Comparison of ENCODE assay signal across 9 cellular contexts in genomic region chr11:78050964-78051831, GRCh38. TPM values are rescaled to one million over a fixed set of nuclear protein-coding genes. Genes with fewer than 3 reads are reported as not detected.
DNase-seq lines count a peak whose midpoint lies in the region; ATAC-seq, FAIRE-seq and TF ChIP-seq lines count a peak whose summit lies in the region.
"Had no signal": no experiment of that assay in that cellular context is flagged by ENCODE, and none has a peak within 500 bp of the region (broad histone marks: within the 10 kb centered on the region; RNA-seq: fewer than 3 reads in every experiment).

No MANE protein-coding gene starts in this region.

- H3K27ac ChIP-seq in PC-9 (peak overlapping the region; percentile 80), H1 (ENCODE audit: low read depth, low read length) (peak overlapping the region; percentile 17; the same call in 1 of the 2 replicates), neuronal stem cell (replicated peaks; ENCODE audit: low read length) (no peak overlapping the region)

- BruUV-seq in PC-9 (replicated peaks; lab: Mats Ljungman, UMichigan) = no TSS peak

- CTCF ChIA-PET in PC-9 (lab: Charles Lee) (interaction anchor here (1.3 kb wide), 1 partner anchor 513 kb away, joined by 4 read pairs; no protein-coding TSS in a partner anchor), H1 (lab: Charles Lee; ENCODE audit: partially characterized antibody) (interaction anchor here (0.6 to 1.2 kb wide), 2 partner anchors 25 to 359 kb away, joined by 3 read pairs; no protein-coding TSS in a partner anchor)

- no peaks in the 10 kb centered on the region for H3F3A ChIP-seq in PC-9 (ENCODE audit: insufficient read depth, low read depth)

- H2AFZ ChIP-seq in PC-9 (peak overlapping the region; percentile 31), H1 (ENCODE audit: low read length) (peak overlapping the region; percentile 14; the same call in 1 of the 2 replicates), neuronal stem cell (ENCODE audit: low read length) (peak overlapping the region; percentile 85)

- peak overlapping the region; percentile 6; the same call in 1 of the 2 replicates for H2BK12ac ChIP-seq in H1 (ENCODE audit: low read depth, low read length)
- H2BK12ac ChIP-seq in neuronal stem cell (ENCODE audit: low read length) = no peak overlapping the region

- TF ChIP-seq EP300 in H1 (IDR thresholded peaks at IDR 0.05; ENCODE audit: borderline replicate concordance in 1 of 2, low read depth in 2 of 2, low read length in 2 of 2) = no peak

- H4K91ac ChIP-seq in H1 (replicated peaks; ENCODE audit: insufficient read length, low read length) (no peak overlapping the region), neuronal stem cell (ENCODE audit: low read depth, low read length, poor library complexity) (no peak overlapping the region)

- H2AK5ac ChIP-seq in H1 (ENCODE audit: low read depth, low read length) (0 out of 2 replicates have a peak overlapping the region, but pooled peaks have one; percentile 53), neuronal stem cell (ENCODE audit: low read depth, low read length) (no peak overlapping the region)

- H3K27me3 ChIP-seq in PC-9 (ENCODE audit: insufficient read depth, low read depth) (no peaks in the 10 kb centered on the region), H1 (replicated peaks in 1 of 4; ENCODE audit: control insufficient read depth in 3 of 4, extremely low read depth in 1 of 4, insufficient read depth in 3 of 4, low read length in 3 of 4) (no peaks in the 10 kb centered on the region), neuronal stem cell (ENCODE audit: control insufficient read depth in 3 of 3, insufficient read depth in 3 of 3, low read depth in 1 of 3, low read length in 3 of 3) (no peaks in the 10 kb centered on the region)

- peak overlapping the region; percentile 53 for H3K4me2 ChIP-seq in PC-9
- H3K4me2 ChIP-seq in H1 (ENCODE audit: insufficient read depth in 1 of 2, low read depth in 2 of 2, low read length in 2 of 2) = peak overlapping the region in 1 of 2 experiments; percentile 38; a peak in 1 of 4 replicates
- no peak overlapping the region for H3K4me2 ChIP-seq in neuronal stem cell (ENCODE audit: insufficient read depth, low read length, poor library complexity, severe bottlenecking)

- intact Hi-C loops in PC-9 (cut with micrococcal nuclease; ENCODE audit: unreplicated experiment) = no loop called here

- peak overlapping the region; percentile 82 for H2BK20ac ChIP-seq in H1 (ENCODE audit: low read length)

- H3K4me3 ChIP-seq in PC-9 (no peak overlapping the region), H1 (ENCODE audit: extremely low read depth in 1 of 4, insufficient read depth in 2 of 4, low read depth in 3 of 4, low read length in 4 of 4) (peak overlapping the region in 1 of 4 experiments; percentile 13; a peak in 1 of 8 replicates), neuronal stem cell (ENCODE audit: low read length in 2 of 2) (no peak overlapping the region)

- peak overlapping the region; percentile 2 for H4K5ac ChIP-seq in H1 (ENCODE audit: insufficient read length, low read depth, low read length)

- no peak for FAIRE-seq in H1 (lab: Jason Lieb, UNC)

- H2BK120ac ChIP-seq in H1 (replicated peaks; ENCODE audit: low read depth, low read length) = no peak overlapping the region
- peak overlapping the region; percentile 5 for H2BK120ac ChIP-seq in neuronal stem cell (ENCODE audit: low read depth, low read length)

- DNase-seq in PC-9 (peak; percentile 53 to 80), H1 (ENCODE audit: low read depth in 1 of 2, low spot score in 2 of 2) (no peak), neuronal stem cell (ENCODE audit: low spot score) (no peak), NCI-H526 (lab: John Stamatoyannopoulos, UW) (no peak)
- DNase-seq in activated CD8-positive, alpha-beta memory T cell treated with anti-CD3 and anti-CD28 coated beads, Interleukin-2, amount 50 U/mL, for 4 hours = no peak
- DNase-seq: NCI-H446 treated with DMSO at 0.1 percent for 48 hours had no signal

- H3K79me2 ChIP-seq in PC-9 (ENCODE audit: low read depth) = no peaks in the 10 kb centered on the region
- no peaks in the 10 kb centered on the region for H3K79me2 ChIP-seq in H1 (ENCODE audit: control insufficient read depth in 1 of 2, insufficient read depth in 2 of 2, low read length in 2 of 2)

- H3K18ac ChIP-seq in H1 (ENCODE audit: extremely low read depth, low read length) (no peak overlapping the region; the same call in 1 of the 2 replicates), neuronal stem cell (ENCODE audit: low read length) (no peak overlapping the region)

- no peak overlapping the region for H3K56ac ChIP-seq in H1 (replicated peaks; ENCODE audit: insufficient read length, low read depth, low read length)

- TF ChIP-seq POLR2A in H1 (IDR thresholded peaks at IDR 0.05; ENCODE audit: control extremely low read depth in 1 of 2, low read depth in 2 of 2, low read length in 2 of 2) = peak in 1 of 2 experiments; percentile 46; a peak in 1 of 3 replicates

- H3K9ac ChIP-seq in ES-I3 (ENCODE audit: low read depth, low read length) (0 out of 2 replicates have a peak overlapping the region, but pooled peaks have one; percentile 19), H1 (replicated peaks in 1 of 4; ENCODE audit: extremely low read depth in 1 of 4, low read depth in 3 of 4, low read length in 3 of 4) (no peak overlapping the region; a peak in 1 of 7 replicates), neuronal stem cell (ENCODE audit: low read depth, low read length, poor library complexity) (no peak overlapping the region)

- H4K8ac ChIP-seq in H1 (ENCODE audit: extremely low read depth, insufficient read depth, low read length) (no peak overlapping the region), neuronal stem cell (ENCODE audit: low read depth, low read length) (no peak overlapping the region)

- ATAC-seq in HG03280 (IDR thresholded peaks at IDR 0.05; ENCODE audit: unreplicated experiment) (no peak), HG03565 (IDR thresholded peaks at IDR 0.05; ENCODE audit: unreplicated experiment) (no peak)

- no peak overlapping the region for H3K4ac ChIP-seq in H1 (replicated peaks; ENCODE audit: insufficient read length, low read depth, low read length)
- H3K4ac ChIP-seq in neuronal stem cell (ENCODE audit: low read length) = no peak overlapping the region

- H3K14ac ChIP-seq in H1 (ENCODE audit: insufficient read length) (no peak overlapping the region), neuronal stem cell (ENCODE audit: low read length) (no peak overlapping the region)

- H3K9me3 ChIP-seq in ES-I3 (ENCODE audit: control insufficient read depth, insufficient read depth, low read length) (no peaks in the 10 kb centered on the region), PC-9 (ENCODE audit: insufficient read depth, low read depth) (no peaks in the 10 kb centered on the region), H1 (ENCODE audit: insufficient read depth in 2 of 2, low read depth in 1 of 2, low read length in 1 of 2) (no peaks in the 10 kb centered on the region), neuronal stem cell (replicated peaks in 1 of 2; ENCODE audit: control insufficient read depth in 2 of 2, insufficient read depth in 1 of 2, low read depth in 1 of 2, low read length in 2 of 2) (no peaks in the 10 kb centered on the region)

- H4K20me1 ChIP-seq in PC-9 (ENCODE audit: insufficient read depth) (no peaks in the 10 kb centered on the region), H1 (replicated peaks in 1 of 2; ENCODE audit: control insufficient read depth in 1 of 2, insufficient read depth in 2 of 2, low read length in 2 of 2) (no peaks in the 10 kb centered on the region)

- no peak overlapping the region for H2BK15ac ChIP-seq in H1 (ENCODE audit: low read length)
- no peak overlapping the region for H2BK15ac ChIP-seq in neuronal stem cell (ENCODE audit: low read length)

- H3K4me1 ChIP-seq in ES-I3 (ENCODE audit: insufficient read depth, low read length) (peaks cover 14% of the 10 kb centered on the region; the same call in 1 of the 2 replicates), PC-9 (replicated peaks; ENCODE audit: insufficient read depth) (peaks cover 16% of the 10 kb centered on the region), H1 (replicated peaks in 1 of 4; ENCODE audit: control insufficient read depth in 3 of 4, insufficient read depth in 4 of 4, low read length in 3 of 4) (peaks cover 0 to 6% (median under 1%) of the 10 kb centered on the region in 4 experiments; a peak in 4 of 7 replicates), neuronal stem cell (ENCODE audit: control insufficient read depth in 2 of 2, insufficient read depth in 1 of 2, low read depth in 1 of 2, low read length in 2 of 2) (peaks cover 4 to 9% of the 10 kb centered on the region in 2 donors)

- H3K23ac ChIP-seq in H1 (ENCODE audit: insufficient read length) (no peak overlapping the region), neuronal stem cell (ENCODE audit: low read depth, low read length, poor library complexity) (no peak overlapping the region)

- H3K79me1 ChIP-seq in H1 (ENCODE audit: low read depth, low read length) (no peaks in the 10 kb centered on the region), neuronal stem cell (ENCODE audit: low read depth, low read length) (no peaks in the 10 kb centered on the region)

- H3K9me2 ChIP-seq in PC-9 (ENCODE audit: insufficient read depth) = no peaks in the 10 kb centered on the region

- no peaks in the 10 kb centered on the region for H3K23me2 ChIP-seq in H1 (ENCODE audit: low read depth, low read length)

- TF ChIP-seq RAD21 in H1 (IDR thresholded peaks at IDR 0.05 in 1 of 2, conservative IDR thresholded peaks at IDR 0.05 in 1 of 2; ENCODE audit: low read depth in 2 of 2, low read length in 2 of 2) = no peak

- 86% methylated on average over 5 of the region's 6 CpGs; no CpG with 5 or more reads in 1 of the 2 experiments for WGBS in H1 (ENCODE audit: extremely low coverage in 1 of 2, insufficient coverage in 1 of 2, insufficient read length in 1 of 2, insufficient replicate concordance in 2 of 2, low coverage in 1 of 2, low lambda C conversion rate in 2 of 2, missing lambda C conversion rate in 1 of 2), 2 experiments
- WGBS in neuronal stem cell (ENCODE audit: extremely low coverage in 2 of 2, insufficient read length in 2 of 2, insufficient replicate concordance in 1 of 2), 2 donors = no CpG with 5 or more reads among the region's 6 CpGs

- POLR2A ChIA-PET in PC-9 (lab: Charles Lee; ENCODE audit: unreplicated experiment) (interaction anchor here (0.7 to 1.0 kb wide), 2 partner anchors 54 to 56 kb away, joined by 3 read pairs; no protein-coding TSS in a partner anchor), H1 (lab: Charles Lee; ENCODE audit: partially characterized antibody) (interaction anchor here (0.7 to 1.6 kb wide), 3 partner anchors 11 to 56 kb away, joined by 3 to 5 read pairs (median 4); partner anchors contain the start of gene INTS4)

- TF ChIP-seq CTCF in PC-9 (conservative IDR thresholded peaks at IDR 0.05) (no peak), H1 (IDR thresholded peaks at IDR 0.05; ENCODE audit: control extremely low read depth in 1 of 3, insufficient read depth in 1 of 3, low read depth in 1 of 3, low read length in 3 of 3) (no peak)

- H3K36me3 ChIP-seq in ES-I3 (ENCODE audit: insufficient read depth, low read length) (no peaks in the 10 kb centered on the region), PC-9 (ENCODE audit: low read depth) (no peaks in the 10 kb centered on the region), H1 (ENCODE audit: control insufficient read depth in 2 of 4, insufficient read depth in 4 of 4, low read length in 3 of 4) (no peaks in the 10 kb centered on the region), neuronal stem cell (replicated peaks in 1 of 2; ENCODE audit: control insufficient read depth in 2 of 2, insufficient read depth in 2 of 2, low read length in 2 of 2) (no peaks in the 10 kb centered on the region)

- peak overlapping the region; percentile 55 for H2BK5ac ChIP-seq in H1 (ENCODE audit: low read depth, low read length)
- no peak overlapping the region for H2BK5ac ChIP-seq in neuronal stem cell (ENCODE audit: low read length)

RNA-seq across cellular contexts. Expression of gene THRSP, which starts 12.5 kb away (rescaled TPM):
- total RNA-seq in PC-9 (2021) = 0.72 TPM in 1 of 2 replicates, not detected in the other
- not detected in 2 replicates for total RNA-seq in H1 (2021; fragmentation: NEBNext Ultra II Directional; extraction: Animal tissue kit (Norgen Biotek cat#: 25700))
- 0.11 TPM in 1 of 2 replicates, not detected in the other for polyA plus RNA-seq in H1 (2011; rRNA removed)
- polyA plus RNA-seq in H1 (2011; cell fraction: cytosol; rRNA removed) = 0.13 TPM
- polyA plus RNA-seq in H1 (2011; cell fraction: nucleus; rRNA removed) = not detected
- polyA plus RNA-seq in H1 (2012, experiment 1 of 2) = not detected in 4 replicates
- polyA plus RNA-seq in H1 (2012, experiment 2 of 2) = not detected
- not detected for polyA plus RNA-seq in H1 (2013, experiment 1 of 2)
- not detected for polyA plus RNA-seq in H1 (2013, experiment 2 of 2)
- polyA minus RNA-seq in H1 (2011; rRNA and poly(A)+ RNA removed) = 0.16 TPM in 1 of 2 replicates, not detected in the other
- polyA minus RNA-seq in H1 (2011; cell fraction: cytosol; rRNA and poly(A)+ RNA removed) = not detected
- not detected for polyA minus RNA-seq in H1 (2011; cell fraction: nucleus; rRNA and poly(A)+ RNA removed)
- polyA plus RNA-seq in neuronal stem cell (2013, experiment 1 of 2) = not detected
- not detected for polyA plus RNA-seq in neuronal stem cell (2013, experiment 2 of 2)

RNA-seq across cellular contexts. Expression of gene KCTD14, which starts 28.1 kb away (rescaled TPM):
- total RNA-seq in PC-9 (2021) = 12.0 and 21.3 TPM in 2 replicates
- 21.6 and 22.7 TPM in 2 replicates for total RNA-seq in H1 (2021; fragmentation: NEBNext Ultra II Directional; extraction: Animal tissue kit (Norgen Biotek cat#: 25700))
- 15.2 and 24.9 TPM in 2 replicates for polyA plus RNA-seq in H1 (2011; rRNA removed)
- 17.9 TPM for polyA plus RNA-seq in H1 (2011; cell fraction: cytosol; rRNA removed)
- 12.9 TPM for polyA plus RNA-seq in H1 (2011; cell fraction: nucleus; rRNA removed)
- 20.3 to 23.4 TPM (median 21.1 TPM) in 4 replicates for polyA plus RNA-seq in H1 (2012, experiment 1 of 2)
- 17.4 TPM for polyA plus RNA-seq in H1 (2012, experiment 2 of 2)
- 18.7 TPM for polyA plus RNA-seq in H1 (2013, experiment 1 of 2)
- 19.4 TPM for polyA plus RNA-seq in H1 (2013, experiment 2 of 2)
- polyA minus RNA-seq in H1 (2011; rRNA and poly(A)+ RNA removed) = 22.3 and 25.4 TPM in 2 replicates
- 10.3 TPM for polyA minus RNA-seq in H1 (2011; cell fraction: cytosol; rRNA and poly(A)+ RNA removed)
- 6.5 TPM for polyA minus RNA-seq in H1 (2011; cell fraction: nucleus; rRNA and poly(A)+ RNA removed)
- 3.0 TPM for polyA plus RNA-seq in neuronal stem cell (2013, experiment 1 of 2)
- polyA plus RNA-seq in neuronal stem cell (2013, experiment 2 of 2) = 3.0 TPM

RNA-seq across cellular contexts. Expression of gene NDUFC2, which starts 28.5 kb away (rescaled TPM):
- total RNA-seq in PC-9 (2021) = 380 and 394 TPM in 2 replicates
- total RNA-seq in H1 (2021; fragmentation: NEBNext Ultra II Directional; extraction: Animal tissue kit (Norgen Biotek cat#: 25700)) = 216 and 218 TPM in 2 replicates
- polyA plus RNA-seq in H1 (2011; rRNA removed) = 356 and 477 TPM in 2 replicates
- polyA plus RNA-seq in H1 (2011; cell fraction: cytosol; rRNA removed) = 212 TPM
- polyA plus RNA-seq in H1 (2011; cell fraction: nucleus; rRNA removed) = 149 TPM
- 170 to 347 TPM (median 216 TPM) in 4 replicates for polyA plus RNA-seq in H1 (2012, experiment 1 of 2)
- polyA plus RNA-seq in H1 (2012, experiment 2 of 2) = 178 TPM
- polyA plus RNA-seq in H1 (2013, experiment 1 of 2) = 337 TPM
- 332 TPM for polyA plus RNA-seq in H1 (2013, experiment 2 of 2)
- 17.2 and 27.2 TPM in 2 replicates for polyA minus RNA-seq in H1 (2011; rRNA and poly(A)+ RNA removed)
- 64.3 TPM for polyA minus RNA-seq in H1 (2011; cell fraction: cytosol; rRNA and poly(A)+ RNA removed)
- polyA minus RNA-seq in H1 (2011; cell fraction: nucleus; rRNA and poly(A)+ RNA removed) = 68.1 TPM
- 290 TPM for polyA plus RNA-seq in neuronal stem cell (2013, experiment 1 of 2)
- 288 TPM for polyA plus RNA-seq in neuronal stem cell (2013, experiment 2 of 2)

RNA-seq across cellular contexts. Expression of gene INTS4, which starts 56.7 kb away (rescaled TPM):
- total RNA-seq in PC-9 (2021) = 43.9 and 53.8 TPM in 2 replicates
- total RNA-seq in H1 (2021; fragmentation: NEBNext Ultra II Directional; extraction: Animal tissue kit (Norgen Biotek cat#: 25700)) = 31.3 and 33.4 TPM in 2 replicates
- polyA plus RNA-seq in H1 (2011; rRNA removed) = 24.7 and 27.0 TPM in 2 replicates
- polyA plus RNA-seq in H1 (2011; cell fraction: cytosol; rRNA removed) = 26.3 TPM
- polyA plus RNA-seq in H1 (2011; cell fraction: nucleus; rRNA removed) = 55.3 TPM
- 23.7 to 28.8 TPM (median 25.0 TPM) in 4 replicates for polyA plus RNA-seq in H1 (2012, experiment 1 of 2)
- 5.0 TPM for polyA plus RNA-seq in H1 (2012, experiment 2 of 2)
- 21.7 TPM for polyA plus RNA-seq in H1 (2013, experiment 1 of 2)
- 19.7 TPM for polyA plus RNA-seq in H1 (2013, experiment 2 of 2)
- 51.1 and 53.2 TPM in 2 replicates for polyA minus RNA-seq in H1 (2011; rRNA and poly(A)+ RNA removed)
- 25.7 TPM for polyA minus RNA-seq in H1 (2011; cell fraction: cytosol; rRNA and poly(A)+ RNA removed)
- polyA minus RNA-seq in H1 (2011; cell fraction: nucleus; rRNA and poly(A)+ RNA removed) = 62.1 TPM
- 21.9 TPM for polyA plus RNA-seq in neuronal stem cell (2013, experiment 1 of 2)
- polyA plus RNA-seq in neuronal stem cell (2013, experiment 2 of 2) = 20.9 TPM

Comparison
In these comparisons a context has a peak if more than half of its experiments do, and no peak if none do; other contexts are left out.
1. DNase-seq: peak in PC-9 (2 of 2); none in H1 (0 of 2), neuronal stem cell (single experiment), activated CD8-positive, alpha-beta memory T cell treated with anti-CD3 and anti-CD28 coated beads, Interleukin-2, amount 50 U/mL, for 4 hours (single experiment) and NCI-H526 (0 of 2).
2. H2AFZ ChIP-seq: peak in every context shown above with its lines; median percentile 85 in neuronal stem cell; 31 in PC-9; 14 in H1.